Comparison of ENCODE assay signal across 8 cellular contexts in the genomic region with DNA sequence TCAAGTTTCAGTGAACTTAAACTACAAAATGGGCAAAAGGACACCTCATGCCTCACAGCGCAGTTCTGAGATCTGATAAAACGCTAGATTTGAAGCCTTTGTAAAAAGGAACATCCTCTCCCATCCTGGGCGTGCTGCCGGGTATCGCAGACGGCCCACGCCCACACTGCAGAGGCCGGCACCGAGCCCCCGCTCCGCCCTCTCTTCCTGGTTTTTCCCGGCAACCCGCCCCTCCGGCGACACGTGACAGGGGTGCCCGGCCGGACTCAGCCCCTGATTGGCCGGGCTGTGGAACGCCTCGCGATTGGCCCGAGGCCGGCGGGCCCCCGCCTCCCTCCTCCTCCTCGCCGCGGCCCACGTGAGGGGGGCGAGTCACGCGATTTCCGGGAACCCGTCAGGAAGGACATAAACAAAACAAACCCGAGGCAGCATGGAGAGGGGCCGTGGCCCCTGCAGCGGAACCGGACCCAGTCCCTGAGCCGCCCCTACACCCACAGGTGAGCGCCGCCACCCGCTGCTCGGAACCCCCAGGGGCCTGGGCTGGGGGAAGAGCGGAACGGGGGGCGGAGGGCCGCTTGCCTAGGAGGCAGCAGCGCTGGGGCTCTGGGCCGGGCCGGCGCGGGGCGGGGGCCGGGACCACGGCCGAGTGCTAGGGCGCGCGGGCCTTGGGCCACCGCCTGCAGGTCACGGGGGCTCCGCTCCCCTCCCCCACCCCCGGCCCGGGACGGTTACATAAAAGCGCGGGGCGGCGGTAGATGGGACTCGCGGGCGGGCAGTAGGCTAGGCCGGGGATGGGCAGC.
A peak's percentile ranks its signal among the peaks of the same experiment; 100 is the strongest.
DNase-seq lines count a peak whose midpoint lies in the region; ATAC-seq and TF ChIP-seq lines count a peak whose summit lies in the region.

A gene with protein sequence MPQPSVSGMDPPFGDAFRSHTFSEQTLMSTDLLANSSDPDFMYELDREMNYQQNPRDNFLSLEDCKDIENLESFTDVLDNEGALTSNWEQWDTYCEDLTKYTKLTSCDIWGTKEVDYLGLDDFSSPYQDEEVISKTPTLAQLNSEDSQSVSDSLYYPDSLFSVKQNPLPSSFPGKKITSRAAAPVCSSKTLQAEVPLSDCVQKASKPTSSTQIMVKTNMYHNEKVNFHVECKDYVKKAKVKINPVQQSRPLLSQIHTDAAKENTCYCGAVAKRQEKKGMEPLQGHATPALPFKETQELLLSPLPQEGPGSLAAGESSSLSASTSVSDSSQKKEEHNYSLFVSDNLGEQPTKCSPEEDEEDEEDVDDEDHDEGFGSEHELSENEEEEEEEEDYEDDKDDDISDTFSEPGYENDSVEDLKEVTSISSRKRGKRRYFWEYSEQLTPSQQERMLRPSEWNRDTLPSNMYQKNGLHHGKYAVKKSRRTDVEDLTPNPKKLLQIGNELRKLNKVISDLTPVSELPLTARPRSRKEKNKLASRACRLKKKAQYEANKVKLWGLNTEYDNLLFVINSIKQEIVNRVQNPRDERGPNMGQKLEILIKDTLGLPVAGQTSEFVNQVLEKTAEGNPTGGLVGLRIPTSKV (plus strand): TSS at position 370 of the 800 bp plus-strand sequence. CDS start 24,424 bp downstream, outside the sequence.

- in situ Hi-C loops in brain microvascular endothelial cell (cut with HindIII; ENCODE audit: low pct_ligation_motif_present, low sequenced_read_pairs), result no loop called here

- peaks cover 15% of the 10 kb centered on the region for H3K4me1 ChIP-seq in ACC112 (ENCODE audit: control insufficient read depth, insufficient read depth, low read length, unreplicated experiment)

- DNase-seq in NCI-H2171 (lab: John Stamatoyannopoulos, UW), result peak; percentile 83
- DNase-seq in UCSD-AML1 (lab: John Stamatoyannopoulos, UW; ENCODE audit: unreplicated experiment), result peak; percentile 98
- DNase-seq in brain microvascular endothelial cell, result peak; percentile 91
- peak; percentile 84 for DNase-seq in skeletal muscle cell (ENCODE audit: low read depth)

- H3K4me3 ChIP-seq in ACC112 (ENCODE audit: low read depth, low read length) (peak within 1 kb of the TSS; percentile 84), brain microvascular endothelial cell (ENCODE audit: low read depth, low read length) (peak within 1 kb of the TSS; percentile 78), iPS-11a (ENCODE audit: low read depth, low read length) (peak within 1 kb of the TSS; percentile 70), skeletal muscle cell (ENCODE audit: low read depth, low read length) (peak within 1 kb of the TSS; percentile 87)

- peak within 1 kb of the TSS; percentile 66 for H2AFZ ChIP-seq in ACC112 (ENCODE audit: low read length, unreplicated experiment)

- H3K27me3 ChIP-seq in ACC112 (ENCODE audit: insufficient read depth, low read length) (no peaks in the 10 kb centered on the region), brain microvascular endothelial cell (replicated peaks) (no peaks in the 10 kb centered on the region)

- peaks cover 8% of the 10 kb centered on the region for H3K79me2 ChIP-seq in ACC112 (ENCODE audit: control insufficient read depth, insufficient read depth, low read length, unreplicated experiment)

- TF ChIP-seq CTCF in brain microvascular endothelial cell (IDR thresholded peaks at IDR 0.05; ENCODE audit: low read depth, low read length, missing control alignments), result no peak

- peak; percentile 75 for ATAC-seq in GM18868 (IDR thresholded peaks at IDR 0.05; ENCODE audit: unreplicated experiment)
- ATAC-seq in HG03103 (IDR thresholded peaks at IDR 0.05; ENCODE audit: low read depth, unreplicated experiment), result peak; percentile 61

- H3K36me3 ChIP-seq in ACC112 (ENCODE audit: insufficient read depth, low read length), result no peaks in the 10 kb centered on the region
- H3K36me3 ChIP-seq in brain microvascular endothelial cell (replicated peaks), result no peaks in the 10 kb centered on the region

- H3K27ac ChIP-seq in ACC112 (ENCODE audit: low read depth, low read length) (peak within 1 kb of the TSS; percentile 84), brain microvascular endothelial cell (peak within 1 kb of the TSS; percentile 87)

Comparison
In these comparisons a context has a peak if more than half of its experiments do, and no peak if none do; other contexts are left out.
1. Peak in every context shown above with its lines: DNase-seq, ATAC-seq, H3K4me3 ChIP-seq and H3K27ac ChIP-seq.